8 cellular contexts compared by ENCODE assay signal in the genomic region with DNA sequence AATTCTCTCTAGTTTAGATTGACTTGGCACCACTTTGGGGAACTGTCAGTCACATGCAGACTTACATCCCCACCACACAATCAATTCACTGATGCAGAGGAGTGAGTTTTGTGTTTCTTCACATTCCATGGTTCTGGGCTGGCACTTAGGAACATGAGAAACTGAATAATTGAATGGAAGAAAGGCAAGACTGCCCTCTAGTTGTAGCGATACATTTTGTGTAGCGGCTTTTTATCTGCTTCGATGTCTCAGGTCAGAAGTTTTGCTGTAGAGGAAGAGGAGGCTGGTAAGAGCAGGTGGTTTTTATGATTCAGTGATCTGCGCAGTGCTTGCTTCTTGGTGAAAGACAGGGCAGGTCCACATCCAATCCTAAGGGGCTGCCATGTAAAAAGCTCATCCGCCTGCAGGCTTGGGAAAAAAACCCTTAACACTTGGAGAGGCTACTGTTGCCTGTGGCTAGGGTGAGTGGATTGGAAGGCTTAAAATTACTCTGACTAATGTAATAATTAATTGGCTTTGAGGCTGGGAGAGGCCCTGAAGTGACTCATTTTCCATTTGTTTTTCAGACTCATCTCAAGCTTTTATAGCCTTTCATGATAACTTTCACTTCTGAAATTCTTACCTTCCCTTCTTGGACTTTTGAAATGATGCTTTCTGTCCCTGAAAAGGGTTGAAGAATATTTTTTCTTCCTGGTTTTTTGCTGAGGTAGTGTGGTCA.
DNase-seq lines count a peak whose midpoint lies in the region; ATAC-seq and TF ChIP-seq lines count a peak whose summit lies in the region.
"Not testable (repeated sequence)": the region's sequence is repeated elsewhere in the genome, so short reads cannot be mapped to it uniquely, and the experiment has no call there.

No MANE protein-coding gene starts in this region.

- not testable (repeated sequence) for H3K4me3 ChIP-seq in RWPE2 (ENCODE audit: severe bottlenecking); astrocyte of the cerebellum (ENCODE audit: low read depth, low read length); fibroblast of pulmonary artery (replicated peaks; ENCODE audit: low read depth, low read length); thoracic aorta

- in situ Hi-C loops in astrocyte of the cerebellum (cut with HindIII; ENCODE audit: low sequenced_read_pairs), result not testable (repeated sequence)

- H3K4me1 ChIP-seq in RWPE2 (ENCODE audit: insufficient read depth, poor library complexity, severe bottlenecking); thoracic aorta (ENCODE audit: control insufficient read depth in 1 of 2, low read depth in 2 of 2): not testable (repeated sequence)

- not testable (repeated sequence) for H3K9me3 ChIP-seq in RWPE2 (ENCODE audit: severe bottlenecking); thoracic aorta

- DNase-seq in DMS 273 (lab: John Stamatoyannopoulos, UW; ENCODE audit: unreplicated experiment), result peak; percentile 16
- peak; percentile 59 for DNase-seq in M059J (ENCODE audit: low read depth)
- DNase-seq in RWPE2 (ENCODE audit: low spot score); thoracic aorta (ENCODE audit: low spot score): not testable (repeated sequence)
- peak; percentile 23 for DNase-seq in astrocyte of the cerebellum (ENCODE audit: low read depth)
- peak; percentile 68 for DNase-seq in fibroblast of pulmonary artery (ENCODE audit: low read depth)
- DNase-seq in myocyte (ENCODE audit: low read depth), result peak; percentile 28

- not testable (repeated sequence) for H3K27ac ChIP-seq in RWPE2 (ENCODE audit: poor library complexity, severe bottlenecking); thoracic aorta

- not testable (repeated sequence) for H3K27me3 ChIP-seq in RWPE2 (ENCODE audit: insufficient read depth, poor library complexity, severe bottlenecking); thoracic aorta (replicated peaks; ENCODE audit: insufficient read depth)

- H3K36me3 ChIP-seq in RWPE2 (ENCODE audit: low read depth); thoracic aorta: not testable (repeated sequence)

- not testable (repeated sequence) for TF ChIP-seq CTCF in RWPE2 (IDR thresholded peaks at IDR 0.05; ENCODE audit: poor library complexity, severe bottlenecking)
- TF ChIP-seq CTCF in astrocyte of the cerebellum (IDR thresholded peaks at IDR 0.05; ENCODE audit: low read depth, low read length, missing control alignments), result peak; percentile 34
- TF ChIP-seq CTCF in fibroblast of pulmonary artery (IDR thresholded peaks at IDR 0.05; ENCODE audit: low read length, missing control alignments), result peak; percentile 35
- TF ChIP-seq CTCF in thoracic aorta (IDR thresholded peaks at IDR 0.05), result peak; percentile 26

- ATAC-seq in GM19043 (IDR thresholded peaks at IDR 0.05; ENCODE audit: low read depth, unreplicated experiment), result peak; percentile 41
- ATAC-seq in RWPE2 (ENCODE audit: low read depth), result peak; percentile 54
- ATAC-seq in thoracic aorta (ENCODE audit: insufficient number of reproducible peaks, low FRiP score, low read depth), result not testable (repeated sequence)
